ENCODE assay signal across 15 cellular contexts in genomic region chr19:34287676-34288140, GRCh38. TPM values are rescaled to one million over a fixed set of nuclear protein-coding genes. Genes with fewer than 3 reads are reported as not detected.
DNase-seq lines count a peak whose midpoint lies in the region; ATAC-seq and TF ChIP-seq lines count a peak whose summit lies in the region.
"Had no signal": no experiment of that assay in that cellular context is flagged by ENCODE, and none has a peak within 500 bp of the region (broad histone marks: within the 10 kb centered on the region; RNA-seq: fewer than 3 reads in every experiment).

No MANE protein-coding gene starts in this region.

- H3K4me1 Mint-ChIP-seq in endothelial cell (ENCODE audit: unreplicated experiment), result peaks cover 23% of the 10 kb centered on the region
- H3K4me1 Mint-ChIP-seq in stimulated activated naive B cell treated with anti-CD40 and anti-IgM and Interleukin-4, amounts not matched to agents 10 μg/mL and 1 μg/mL and 100 μg/mL, for 72 hours, result peaks cover 12 to 30% of the 10 kb centered on the region in 2 donors

- H2AFZ ChIP-seq in OCI-LY7 (ENCODE audit: low read length), result no peak overlapping the region

- DNase-seq in left ventricle myocardium inferior, result no peak
- DNase-seq in left cardiac atrium, result no peak
- no peak for DNase-seq in OCI-LY7 (ENCODE audit: low spot score)
- DNase-seq in endothelial cell (ENCODE audit: low spot score), result no peak
- no peak for DNase-seq in stimulated activated naive B cell treated with anti-CD40 and anti-IgM and Interleukin-4, amounts not matched to agents 10 μg/mL and 1 μg/mL and 100 μg/mL, for 72 hours
- no peak for DNase-seq in NCI-H1694 treated with DMSO at 0.1 percent for 48 hours (lab: John Stamatoyannopoulos, UW)
- no peak for DNase-seq in stomach
- DNase-seq in cortex of kidney (lab: John Stamatoyannopoulos, UW), result no peak
- DNase-seq: H9, NCI-H1105, NCI-H510A, NCI-H748 treated with DMSO at 0.1 percent for 48 hours, SHP77, SK-N-SH had no signal

- peak overlapping the region; percentile 46 for H3K4me2 ChIP-seq in OCI-LY7 (ENCODE audit: low read length)
- H3K4me2 ChIP-seq: SK-N-SH had no signal

- H3K27ac ChIP-seq in left ventricle myocardium inferior (replicated peaks) (peak overlapping the region; percentile 43), OCI-LY7 (ENCODE audit: low read depth, low read length, poor library complexity, severe bottlenecking) (no peak overlapping the region), stomach (no peak overlapping the region)
- H3K27ac ChIP-seq: BLaER1 treated with 17β-estradiol and CSF1 and Interleukin-3, amounts not matched to agents 10 nM and 100 nM had no signal

- H3K4me3 ChIP-seq in left ventricle myocardium inferior (no peak overlapping the region), OCI-LY7 (ENCODE audit: low read depth, low read length, poor library complexity, severe bottlenecking) (no peak overlapping the region), stomach (no peak overlapping the region)
- H3K4me3 ChIP-seq: BLaER1 treated with 17β-estradiol and CSF1 and Interleukin-3, amounts not matched to agents 10 nM and 100 nM had no signal

- TF ChIP-seq CTCF in left ventricle myocardium inferior (IDR thresholded peaks at IDR 0.05; ENCODE audit: borderline replicate concordance), result no peak
- no peak for TF ChIP-seq CTCF in OCI-LY7 (conservative IDR thresholded peaks at IDR 0.05; ENCODE audit: low read length)
- no peak for TF ChIP-seq CTCF in endothelial cell (IDR thresholded peaks at IDR 0.05; ENCODE audit: unreplicated experiment)
- no peak for TF ChIP-seq CTCF in stomach (IDR thresholded peaks at IDR 0.05)

- no peak for TF ChIP-seq POLR2A in stomach (IDR thresholded peaks at IDR 0.05)

- H3K27me3 Mint-ChIP-seq in endothelial cell (ENCODE audit: unreplicated experiment), result no peaks in the 10 kb centered on the region
- H3K27me3 Mint-ChIP-seq in stimulated activated naive B cell treated with anti-CD40 and anti-IgM and Interleukin-4, amounts not matched to agents 10 μg/mL and 1 μg/mL and 100 μg/mL, for 72 hours, result no peaks in the 10 kb centered on the region

- peak overlapping the region; percentile 42 for H3K4me3 Mint-ChIP-seq in endothelial cell (ENCODE audit: unreplicated experiment)
- no peak overlapping the region for H3K4me3 Mint-ChIP-seq in stimulated activated naive B cell treated with anti-CD40 and anti-IgM and Interleukin-4, amounts not matched to agents 10 μg/mL and 1 μg/mL and 100 μg/mL, for 72 hours
- H3K4me3 Mint-ChIP-seq: H9 had no signal

- H3K4me1 ChIP-seq in left ventricle myocardium inferior, result peaks cover 30% of the 10 kb centered on the region
- H3K4me1 ChIP-seq in OCI-LY7 (ENCODE audit: insufficient read depth, low read length, poor library complexity, severe bottlenecking), result peaks cover 19% of the 10 kb centered on the region
- peaks cover 0 to 9% (median 6%) of the 10 kb centered on the region in 4 donors for H3K4me1 ChIP-seq in stomach

- H3K27me3 ChIP-seq in left ventricle myocardium inferior (ENCODE audit: low read depth) (no peaks in the 10 kb centered on the region), stomach (no peaks in the 10 kb centered on the region)
- H3K27me3 ChIP-seq: BLaER1 treated with 17β-estradiol and CSF1 and Interleukin-3, amounts not matched to agents 10 nM and 100 nM had no signal

- BruUV-seq in OCI-LY7 (replicated peaks; lab: Mats Ljungman, UMichigan), result no TSS peak

- H3K9me3 ChIP-seq in left ventricle myocardium inferior (replicated peaks) (no peaks in the 10 kb centered on the region), OCI-LY7 (ENCODE audit: low read length) (no peaks in the 10 kb centered on the region), stomach (no peaks in the 10 kb centered on the region)
- H3K9me3 ChIP-seq: SK-N-SH had no signal

- H3K9me3 Mint-ChIP-seq in endothelial cell (ENCODE audit: unreplicated experiment), result no peaks in the 10 kb centered on the region
- no peaks in the 10 kb centered on the region for H3K9me3 Mint-ChIP-seq in stimulated activated naive B cell treated with anti-CD40 and anti-IgM and Interleukin-4, amounts not matched to agents 10 μg/mL and 1 μg/mL and 100 μg/mL, for 72 hours
- H3K9me3 Mint-ChIP-seq: H9 had no signal

- ATAC-seq in left cardiac atrium, result no peak
- peak in 1 of 2 donors; percentile 3 for ATAC-seq in stimulated activated naive B cell treated with anti-CD40 and anti-IgM and Interleukin-4, amounts not matched to agents 10 μg/mL and 1 μg/mL and 100 μg/mL, for 72 hours (replicated peaks)

- peaks cover 14% of the 10 kb centered on the region for H3K36me3 ChIP-seq in left ventricle myocardium inferior
- H3K36me3 ChIP-seq in OCI-LY7 (ENCODE audit: insufficient read depth, low read length), result no peaks in the 10 kb centered on the region
- peaks cover 0 to 11% (median 10%) of the 10 kb centered on the region in 4 donors for H3K36me3 ChIP-seq in stomach

- no peaks in the 10 kb centered on the region for H4K20me1 ChIP-seq in OCI-LY7 (ENCODE audit: insufficient read depth, low read length)

- H3K36me3 Mint-ChIP-seq in endothelial cell (ENCODE audit: low read depth, unreplicated experiment), result peaks cover 12% of the 10 kb centered on the region
- H3K36me3 Mint-ChIP-seq in stimulated activated naive B cell treated with anti-CD40 and anti-IgM and Interleukin-4, amounts not matched to agents 10 μg/mL and 1 μg/mL and 100 μg/mL, for 72 hours, result peaks cover 6 to 11% of the 10 kb centered on the region in 2 donors

- TF ChIP-seq EP300 in stomach (IDR thresholded peaks at IDR 0.05), result no peak

- POLR2A ChIA-PET in OCI-LY7 (lab: Charles Lee), result interaction anchor here (0.9 to 1.4 kb wide), 2 partner anchors 16 to 17 kb away, joined by 3 to 5 read pairs; no protein-coding TSS in a partner anchor

- intact Hi-C loops in left ventricle myocardium inferior (cut with micrococcal nuclease) (no loop called here), left cardiac atrium (cut with DNase I) (no loop called here), OCI-LY7 (cut with micrococcal nuclease; ENCODE audit: unreplicated experiment) (no loop called here), stomach (cut with DNase I; ENCODE audit: low total_unique reads) (no loop called here)

- 91 to 94% (median 92%) methylated on average over 3 of the region's 3 CpGs for WGBS in stomach, 5 donors

- no peaks in the 10 kb centered on the region for H3K79me2 ChIP-seq in OCI-LY7 (ENCODE audit: insufficient read depth, low read depth, low read length)

- H3K27ac Mint-ChIP-seq in endothelial cell (ENCODE audit: unreplicated experiment), result peak overlapping the region; percentile 36
- peak overlapping the region; percentile 88 for H3K27ac Mint-ChIP-seq in stimulated activated naive B cell treated with anti-CD40 and anti-IgM and Interleukin-4, amounts not matched to agents 10 μg/mL and 1 μg/mL and 100 μg/mL, for 72 hours

- CTCF ChIA-PET in OCI-LY7 (lab: Charles Lee; ENCODE audit: unreplicated experiment), result no interaction called here

- no peaks in the 10 kb centered on the region for H3K9me2 ChIP-seq in OCI-LY7 (ENCODE audit: insufficient read depth, low read length)
- H3K9me2 ChIP-seq: SK-N-SH had no signal

RNA-seq across cellular contexts. Expression of gene GARRE1, which starts 33.4 kb away (rescaled TPM):
- total RNA-seq in left ventricle myocardium inferior, result 20.9 TPM
- total RNA-seq in left cardiac atrium, result 10 to 100 TPM; 20.9 to 30.5 TPM
- 11.1 and 15.4 TPM in 2 replicates for total RNA-seq in OCI-LY7 (2014; rRNA removed; shearing (Covaris generic))
- total RNA-seq in OCI-LY7 (2022), result 18.8 and 19.8 TPM in 2 replicates
- total RNA-seq in endothelial cell (ENCODE audit: unreplicated experiment), result 49.0 TPM
- 10 to 100 TPM; 12.9 to 60.7 (median 20.1) TPM for total RNA-seq in stomach
- 1 to 10 TPM; 2.1 to 3.6 (median 3.5) TPM for polyA plus RNA-seq in stomach
